Comparison of ENCODE assay signal across 8 cellular contexts in the genomic region with DNA sequence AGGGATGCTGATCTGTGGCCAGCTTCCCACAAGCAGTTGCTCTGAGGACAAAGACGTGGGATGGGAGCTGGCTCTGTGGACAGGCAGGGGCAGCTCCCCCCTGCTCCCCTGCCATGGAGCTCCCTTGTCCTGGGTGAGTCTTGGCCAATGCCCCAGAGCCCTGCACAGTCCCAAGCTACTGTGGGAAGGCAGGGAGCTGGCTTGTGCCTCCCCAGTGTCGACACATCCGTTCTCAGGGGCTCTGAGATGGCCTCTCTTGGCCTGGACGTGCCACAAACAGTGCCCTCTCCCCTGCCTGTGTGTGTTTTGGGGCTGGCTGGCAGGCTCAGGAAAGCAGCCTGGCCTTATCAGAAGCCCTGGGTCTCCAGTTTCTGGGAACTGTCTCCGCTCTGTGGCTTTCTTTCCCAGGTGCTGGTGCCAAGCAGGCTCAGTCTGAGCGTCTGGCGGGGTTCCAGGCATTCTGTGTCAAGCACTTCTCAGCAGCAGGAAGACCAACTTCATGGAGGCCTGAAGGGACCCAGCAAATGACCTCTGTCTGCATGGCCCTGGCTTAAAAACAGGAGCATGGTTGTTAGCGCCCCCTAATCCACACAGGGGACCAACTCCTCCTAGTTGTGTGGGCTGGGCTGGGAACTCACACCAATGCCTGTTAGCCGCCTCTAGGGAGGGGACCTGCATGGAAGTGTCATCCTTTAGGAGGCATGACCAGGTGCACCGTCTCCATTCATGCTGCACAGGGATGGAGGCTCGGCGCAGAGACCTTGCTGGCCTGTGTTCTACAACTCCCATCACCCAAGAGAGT.
DNase-seq lines count a peak whose midpoint lies in the region; ATAC-seq, FAIRE-seq and TF ChIP-seq lines count a peak whose summit lies in the region.

No MANE protein-coding gene starts in this region.

- H3K4me1 ChIP-seq in BE2C (peaks cover 25% of the 10 kb centered on the region), esophagus muscularis mucosa (peaks cover 26 to 48% (median 43%) of the 10 kb centered on the region in 4 donors), muscle layer of duodenum (ENCODE audit: control insufficient read depth in 1 of 2, insufficient read depth in 2 of 2, low read length in 2 of 2) (peaks cover 13 to 24% of the 10 kb centered on the region in 2 donors)

- WGBS in esophagus muscularis mucosa = 44% methylated on average over 5 of the region's 12 CpGs

- H3K36me3 ChIP-seq in BE2C = no peaks in the 10 kb centered on the region; the same call in 1 of the 2 replicates
- H3K36me3 ChIP-seq in esophagus muscularis mucosa = no peaks in the 10 kb centered on the region
- no peaks in the 10 kb centered on the region for H3K36me3 ChIP-seq in muscle layer of duodenum (ENCODE audit: control insufficient read depth in 1 of 2, insufficient read depth in 2 of 2, low read length in 2 of 2)

- intact Hi-C loops in esophagus muscularis mucosa (cut with DNase I) = no loop called here

- H3K27ac ChIP-seq in esophagus muscularis mucosa (replicated peaks in 1 of 4) = peak overlapping the region; percentile 69 to 81 (median 76)
- H3K27ac ChIP-seq in muscle layer of duodenum (ENCODE audit: low read length) = peak overlapping the region; percentile 5

- H3K4me3 ChIP-seq in BE2C (ENCODE audit: low read depth, low read length) = no peak overlapping the region
- no peak overlapping the region for H3K4me3 ChIP-seq in esophagus muscularis mucosa
- no peak overlapping the region for H3K4me3 ChIP-seq in muscle layer of duodenum (ENCODE audit: low read depth in 1 of 2, low read length in 2 of 2)

- H3K9me3 ChIP-seq in BE2C (no peaks in the 10 kb centered on the region), esophagus muscularis mucosa (no peaks in the 10 kb centered on the region), muscle layer of duodenum (ENCODE audit: control insufficient read depth in 1 of 2, low read length in 2 of 2) (no peaks in the 10 kb centered on the region)

- TF ChIP-seq POLR2A in esophagus muscularis mucosa (IDR thresholded peaks at IDR 0.05; ENCODE audit: low read depth) = no peak

- H3K27me3 ChIP-seq in BE2C (no peaks in the 10 kb centered on the region), esophagus muscularis mucosa (no peaks in the 10 kb centered on the region), muscle layer of duodenum (ENCODE audit: low read depth, low read length) (no peaks in the 10 kb centered on the region)

- DNase-seq in BE2C (peak; percentile 86), NCI-H2171 treated with DMSO at 0.1 percent for 48 hours (lab: John Stamatoyannopoulos, UW) (peak; percentile 52), esophagus muscularis mucosa (ENCODE audit: extremely low spot score) (no peak), GM19239 (ENCODE audit: insufficient read length, low spot score) (no peak), 8988T (no peak)

- 0 out of 2 replicates have a peak, but pooled peaks have one; percentile 10 for TF ChIP-seq CTCF in BE2C (IDR thresholded peaks at IDR 0.05; ENCODE audit: low read depth, low read length)
- no peak for TF ChIP-seq CTCF in esophagus muscularis mucosa (IDR thresholded peaks at IDR 0.05)

- no peak for FAIRE-seq in GM19239 (lab: Jason Lieb, UNC)

- ATAC-seq in GM21529 (IDR thresholded peaks at IDR 0.05; ENCODE audit: unreplicated experiment) (no peak), HG02885 (IDR thresholded peaks at IDR 0.05; ENCODE audit: poor library complexity, unreplicated experiment) (no peak)

- no peak for TF ChIP-seq EP300 in esophagus muscularis mucosa (IDR thresholded peaks at IDR 0.05)

Comparison
In these comparisons a context has a peak if more than half of its experiments do, and no peak if none do; other contexts are left out.
1. DNase-seq: peak in BE2C (single experiment) and NCI-H2171 treated with DMSO at 0.1 percent for 48 hours (single experiment); none in esophagus muscularis mucosa (single experiment), GM19239 (single experiment) and 8988T (single experiment).